1 cellular context compared by ENCODE assay signal in genomic region chr22:39173050-39173706, GRCh38.
TF ChIP-seq lines count a peak whose summit lies in the region.

No MANE protein-coding gene starts in this region.

TF ChIP-seq in HEK293, 187 proteins besides CTCF, POLR2A, EP300 and RAD21 (continued from another document):
- TF ChIP-seq PRDM10 (tag by site-specific recombination; IDR thresholded peaks at IDR 0.05) (peak; percentile 85), ZNF169 (tag by site-specific recombination; IDR thresholded peaks at IDR 0.05) (no peak), ZNF768 (tag by site-specific recombination; IDR thresholded peaks at IDR 0.05) (no peak), KLF1 (tag by site-specific recombination; IDR thresholded peaks at IDR 0.05) (no peak)
